9 cellular contexts compared by ENCODE assay signal in the genomic region with DNA sequence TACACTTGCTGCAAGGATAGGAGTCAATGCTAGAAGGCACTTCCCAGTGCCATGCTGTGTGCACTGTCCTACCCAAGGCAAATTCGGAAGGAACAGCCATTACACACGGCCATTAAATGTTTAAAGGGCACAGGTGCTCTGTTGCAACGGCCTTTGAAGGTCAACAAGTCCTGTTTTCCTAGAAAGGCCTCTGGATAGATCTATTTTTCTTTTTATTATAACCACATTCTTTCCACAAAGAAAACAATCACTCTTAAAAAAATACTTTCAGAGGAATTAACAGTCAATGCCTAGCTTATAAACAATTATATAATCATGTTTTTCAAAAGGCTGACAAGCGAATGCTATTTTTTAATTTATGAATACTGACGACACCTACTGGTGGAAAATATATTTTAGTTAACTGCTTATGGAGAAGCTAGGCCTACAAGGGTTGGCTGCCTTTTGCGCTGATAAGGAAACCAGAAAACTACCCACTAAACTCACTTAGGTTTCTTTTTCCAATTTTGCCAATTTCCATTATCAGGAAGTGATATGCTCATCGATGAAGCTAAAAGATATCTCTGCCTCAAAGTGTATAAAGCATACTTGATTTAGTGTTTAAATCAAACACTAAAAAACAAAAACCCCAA. TPM values are rescaled to one million over a fixed set of nuclear protein-coding genes. Genes with fewer than 3 reads are reported as not detected.
DNase-seq lines count a peak whose midpoint lies in the region; ATAC-seq, FAIRE-seq and TF ChIP-seq lines count a peak whose summit lies in the region.
"Had no signal": no experiment of that assay in that cellular context is flagged by ENCODE, and none has a peak within 500 bp of the region (broad histone marks: within the 10 kb centered on the region; RNA-seq: fewer than 3 reads in every experiment).

No MANE protein-coding gene starts in this region.

- no peaks in the 10 kb centered on the region for H3K9me3 Mint-ChIP-seq in brain

- peaks cover 66% of the 10 kb centered on the region for H3K4me1 Mint-ChIP-seq in brain

- peaks cover 3% of the 10 kb centered on the region; the same call in 1 of the 2 replicates for H3K79me2 ChIP-seq in OCI-LY3 (ENCODE audit: low read length)

- no peaks in the 10 kb centered on the region for H3K9me3 ChIP-seq in OCI-LY3 (ENCODE audit: insufficient read depth, low read length)
- H3K9me3 ChIP-seq: SJSA1 had no signal

- peak overlapping the region; percentile 36 for H3K9ac ChIP-seq in OCI-LY3 (ENCODE audit: low read length)

- H3K36me3 Mint-ChIP-seq in brain: peaks cover 6% of the 10 kb centered on the region

- peak overlapping the region; percentile 80 to 95 (median 92) for H3K4me3 Mint-ChIP-seq in brain

- H4K20me1 ChIP-seq in OCI-LY3 (ENCODE audit: insufficient read depth, low read length): 0 out of 2 replicates have a peak, but pooled peaks cover 6% of the 10 kb centered on the region

- no peaks in the 10 kb centered on the region for H3K36me3 ChIP-seq in OCI-LY3 (replicated peaks; ENCODE audit: low read depth, low read length)
- H3K36me3 ChIP-seq: SJSA1 had no signal

- peaks cover 4% of the 10 kb centered on the region; the same call in 1 of the 2 replicates for H3K27me3 ChIP-seq in OCI-LY3 (ENCODE audit: low read depth, low read length)
- H3K27me3 ChIP-seq: SJSA1 had no signal

- ATAC-seq in GM19351 (IDR thresholded peaks at IDR 0.05; ENCODE audit: unreplicated experiment) (no peak), GM18517 (IDR thresholded peaks at IDR 0.05; ENCODE audit: unreplicated experiment) (no peak)

- no peak for FAIRE-seq in HTR-8/SVneo (lab: Jason Lieb, UNC)

- H3K27ac ChIP-seq in OCI-LY3 (ENCODE audit: low read length) (no peak overlapping the region), skin epidermis (peak overlapping the region in 14 of 21 experiments; percentile 13 to 84 (median 50))
- H3K27ac ChIP-seq: SJSA1 had no signal

- H3K4me3 ChIP-seq in OCI-LY3 (ENCODE audit: low read length) (peak overlapping the region; percentile 54), skin epidermis (peak overlapping the region; percentile 12 to 74 (median 37))
- H3K4me3 ChIP-seq: SJSA1 had no signal

- H3K4me1 ChIP-seq in OCI-LY3 (ENCODE audit: low read length): peaks cover 65% of the 10 kb centered on the region

- peak; percentile 47 for DNase-seq in D341Med (ENCODE audit: low spot score)
- DNase-seq in HTR-8/SVneo (ENCODE audit: insufficient read length, low spot score): peak; percentile 40
- peak; percentile 96 for DNase-seq in inferior parietal cortex (ENCODE audit: extremely low spot score)

- peak overlapping the region; percentile 68 for H3K4me2 ChIP-seq in OCI-LY3 (ENCODE audit: low read length)

- TF ChIP-seq CTCF in OCI-LY3 (IDR thresholded peaks at IDR 0.05; ENCODE audit: low read depth, low read length) (peak; percentile 85), brain (conservative IDR thresholded peaks at IDR 0.05) (peak; percentile 70 to 79)

- no peak overlapping the region; the same call in 1 of the 2 replicates for H2AFZ ChIP-seq in OCI-LY3 (ENCODE audit: low read depth, low read length)

- peak overlapping the region; percentile 28 to 95 (median 83) for H3K27ac Mint-ChIP-seq in brain

- H3K27me3 Mint-ChIP-seq in brain: peaks cover 24% of the 10 kb centered on the region

RNA-seq across cellular contexts. Expression of gene ARHGEF3, which starts 2.4 kb away (rescaled TPM):
- polyA plus RNA-seq in brain (ENCODE audit: insufficient read depth, low read depth, low replicate concordance): 7.3 TPM

Comparison
In these comparisons a context has a peak if more than half of its experiments do, and no peak if none do; other contexts are left out.
1. DNase-seq: peak in every context shown above with its lines; median percentile 96 in inferior parietal cortex; 47 in D341Med; 40 in HTR-8/SVneo.